ENCODE assay signal across 1 cellular context in genomic region chr1:178345821-178346220, GRCh38.
TF ChIP-seq lines count a peak whose summit lies in the region.

No MANE protein-coding gene starts in this region.

TF ChIP-seq in GM23338, 12 proteins besides CTCF, POLR2A, EP300 and RAD21 (continued from another document):
- TF ChIP-seq, protein P1, sequence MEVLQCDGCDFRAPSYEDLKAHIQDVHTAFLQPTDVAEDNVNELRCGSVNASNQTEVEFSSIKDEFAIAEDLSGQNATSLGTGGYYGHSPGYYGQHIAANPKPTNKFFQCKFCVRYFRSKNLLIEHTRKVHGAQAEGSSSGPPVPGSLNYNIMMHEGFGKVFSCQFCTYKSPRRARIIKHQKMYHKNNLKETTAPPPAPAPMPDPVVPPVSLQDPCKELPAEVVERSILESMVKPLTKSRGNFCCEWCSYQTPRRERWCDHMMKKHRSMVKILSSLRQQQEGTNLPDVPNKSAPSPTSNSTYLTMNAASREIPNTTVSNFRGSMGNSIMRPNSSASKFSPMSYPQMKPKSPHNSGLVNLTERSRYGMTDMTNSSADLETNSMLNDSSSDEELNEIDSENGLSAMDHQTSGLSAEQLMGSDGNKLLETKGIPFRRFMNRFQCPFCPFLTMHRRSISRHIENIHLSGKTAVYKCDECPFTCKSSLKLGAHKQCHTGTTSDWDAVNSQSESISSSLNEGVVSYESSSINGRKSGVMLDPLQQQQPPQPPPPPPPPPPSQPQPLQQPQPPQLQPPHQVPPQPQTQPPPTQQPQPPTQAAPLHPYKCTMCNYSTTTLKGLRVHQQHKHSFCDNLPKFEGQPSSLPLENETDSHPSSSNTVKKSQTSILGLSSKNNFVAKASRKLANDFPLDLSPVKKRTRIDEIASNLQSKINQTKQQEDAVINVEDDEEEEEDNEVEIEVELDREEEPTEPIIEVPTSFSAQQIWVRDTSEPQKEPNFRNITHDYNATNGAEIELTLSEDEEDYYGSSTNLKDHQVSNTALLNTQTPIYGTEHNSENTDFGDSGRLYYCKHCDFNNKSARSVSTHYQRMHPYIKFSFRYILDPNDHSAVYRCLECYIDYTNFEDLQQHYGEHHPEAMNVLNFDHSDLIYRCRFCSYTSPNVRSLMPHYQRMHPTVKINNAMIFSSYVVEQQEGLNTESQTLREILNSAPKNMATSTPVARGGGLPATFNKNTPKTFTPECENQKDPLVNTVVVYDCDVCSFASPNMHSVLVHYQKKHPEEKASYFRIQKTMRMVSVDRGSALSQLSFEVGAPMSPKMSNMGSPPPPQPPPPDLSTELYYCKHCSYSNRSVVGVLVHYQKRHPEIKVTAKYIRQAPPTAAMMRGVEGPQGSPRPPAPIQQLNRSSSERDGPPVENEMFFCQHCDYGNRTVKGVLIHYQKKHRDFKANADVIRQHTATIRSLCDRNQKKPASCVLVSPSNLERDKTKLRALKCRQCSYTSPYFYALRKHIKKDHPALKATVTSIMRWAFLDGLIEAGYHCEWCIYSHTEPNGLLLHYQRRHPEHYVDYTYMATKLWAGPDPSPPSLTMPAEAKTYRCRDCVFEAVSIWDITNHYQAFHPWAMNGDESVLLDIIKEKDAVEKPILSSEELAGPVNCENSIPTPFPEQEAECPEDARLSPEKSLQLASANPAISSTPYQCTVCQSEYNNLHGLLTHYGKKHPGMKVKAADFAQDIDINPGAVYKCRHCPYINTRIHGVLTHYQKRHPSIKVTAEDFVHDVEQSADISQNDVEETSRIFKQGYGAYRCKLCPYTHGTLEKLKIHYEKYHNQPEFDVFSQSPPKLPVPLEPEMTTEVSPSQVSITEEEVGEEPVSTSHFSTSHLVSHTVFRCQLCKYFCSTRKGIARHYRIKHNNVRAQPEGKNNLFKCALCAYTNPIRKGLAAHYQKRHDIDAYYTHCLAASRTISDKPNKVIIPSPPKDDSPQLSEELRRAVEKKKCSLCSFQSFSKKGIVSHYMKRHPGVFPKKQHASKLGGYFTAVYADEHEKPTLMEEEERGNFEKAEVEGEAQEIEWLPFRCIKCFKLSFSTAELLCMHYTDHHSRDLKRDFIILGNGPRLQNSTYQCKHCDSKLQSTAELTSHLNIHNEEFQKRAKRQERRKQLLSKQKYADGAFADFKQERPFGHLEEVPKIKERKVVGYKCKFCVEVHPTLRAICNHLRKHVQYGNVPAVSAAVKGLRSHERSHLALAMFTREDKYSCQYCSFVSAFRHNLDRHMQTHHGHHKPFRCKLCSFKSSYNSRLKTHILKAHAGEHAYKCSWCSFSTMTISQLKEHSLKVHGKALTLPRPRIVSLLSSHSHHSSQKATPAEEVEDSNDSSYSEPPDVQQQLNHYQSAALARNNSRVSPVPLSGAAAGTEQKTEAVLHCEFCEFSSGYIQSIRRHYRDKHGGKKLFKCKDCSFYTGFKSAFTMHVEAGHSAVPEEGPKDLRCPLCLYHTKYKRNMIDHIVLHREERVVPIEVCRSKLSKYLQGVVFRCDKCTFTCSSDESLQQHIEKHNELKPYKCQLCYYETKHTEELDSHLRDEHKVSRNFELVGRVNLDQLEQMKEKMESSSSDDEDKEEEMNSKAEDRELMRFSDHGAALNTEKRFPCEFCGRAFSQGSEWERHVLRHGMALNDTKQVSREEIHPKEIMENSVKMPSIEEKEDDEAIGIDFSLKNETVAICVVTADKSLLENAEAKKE (CRISPR knock-in tag; IDR thresholded peaks at IDR 0.05), result no peak
- TF ChIP-seq EZH2phosphoT487 (IDR thresholded peaks at IDR 0.05; ENCODE audit: unreplicated experiment), result no peak
- no peak for TF ChIP-seq EZH2 (IDR thresholded peaks at IDR 0.05; ENCODE audit: low read depth, unreplicated experiment)
- TF ChIP-seq ETS1 (IDR thresholded peaks at IDR 0.05), result no peak
